8 cellular contexts compared by ENCODE assay signal in genomic region chr11:18775492-18776292, GRCh38. TPM values are rescaled to one million over a fixed set of nuclear protein-coding genes. Genes with fewer than 3 reads are reported as not detected.
DNase-seq lines count a peak whose midpoint lies in the region; ATAC-seq, FAIRE-seq and TF ChIP-seq lines count a peak whose summit lies in the region.

No MANE protein-coding gene starts in this region.

- no peak overlapping the region for H3K27ac Mint-ChIP-seq in immature natural killer cell

- H3K27ac ChIP-seq in SK-N-SH (ENCODE audit: low read depth in 2 of 2, low read length in 1 of 2): no peak overlapping the region

- H3K4me3 Mint-ChIP-seq in immature natural killer cell: no peak overlapping the region

- H3K79me2 ChIP-seq in SK-N-SH (ENCODE audit: insufficient read depth): no peaks in the 10 kb centered on the region

- POLR2A ChIA-PET in SK-N-SH (lab: Yijun Ruan, JAX): no interaction called here

- CTCF ChIA-PET in SK-N-SH (lab: Yijun Ruan, JAX): interaction anchor here (0.6 to 9.1 kb wide), 35 partner anchors 8 to 669 kb away, joined by 3 to 185 read pairs (median 4); partner anchors contain the start of genes PTPN5 and SAAL1

- no peaks in the 10 kb centered on the region for H3K9me2 ChIP-seq in SK-N-SH

- peaks cover 0 to 3% of the 10 kb centered on the region in 2 experiments; a peak in 1 of 4 replicates for H3K4me1 ChIP-seq in SK-N-SH (ENCODE audit: control insufficient read depth in 1 of 2, insufficient read depth in 2 of 2, low read depth in 1 of 2, low read length in 1 of 2)

- TF ChIP-seq CTCF in SK-N-SH (IDR thresholded peaks at IDR 0.05): peak; percentile 80

- H3K4me2 ChIP-seq in SK-N-SH: no peak overlapping the region

- peak; percentile 89 for ATAC-seq in GM21390 (IDR thresholded peaks at IDR 0.05; ENCODE audit: unreplicated experiment)

- H3K9ac ChIP-seq in SK-N-SH: no peak overlapping the region

- TF ChIP-seq EP300 in SK-N-SH (IDR thresholded peaks at IDR 0.05; ENCODE audit: borderline replicate concordance in 1 of 2, low read depth in 1 of 2, low read length in 1 of 2): no peak

- peaks cover 2 to 3% (median 2%) of the 10 kb centered on the region in 3 donors for H3K27me3 Mint-ChIP-seq in immature natural killer cell (ENCODE audit: low read depth in 3 of 3)

- FAIRE-seq in G401.6 (lab: Jason Lieb, UNC): peak; percentile 28

- H3K36me3 Mint-ChIP-seq in immature natural killer cell: no peaks in the 10 kb centered on the region

- peak; percentile 74 for TF ChIP-seq RAD21 in SK-N-SH (IDR thresholded peaks at IDR 0.05; ENCODE audit: low read length)

- peaks cover 3 to 8% of the 10 kb centered on the region in 2 donors for H3K4me1 Mint-ChIP-seq in immature natural killer cell

- H3K36me3 ChIP-seq in SK-N-SH (replicated peaks in 1 of 2; ENCODE audit: control insufficient read depth in 1 of 2, insufficient read depth in 2 of 2, low read length in 1 of 2): no peaks in the 10 kb centered on the region

- no peaks in the 10 kb centered on the region for H3K9me3 ChIP-seq in SK-N-SH

- H3K9me3 Mint-ChIP-seq in immature natural killer cell: peaks cover 0 to 2% (median 0%) of the 10 kb centered on the region in 6 donors

- peak; percentile 40 for DNase-seq in HPDE6-E6E7 (ENCODE audit: extremely low spot score)
- DNase-seq in SK-N-SH: peak; percentile 76
- DNase-seq in amniotic epithelial cell (ENCODE audit: low read depth): peak; percentile 49
- peak in 2 of 3 donors; percentile 8 to 28 for DNase-seq in immature natural killer cell
- DNase-seq in stimulated activated CD8-positive, alpha-beta memory T cell treated with anti-CD3 and anti-CD28 coated beads, Interleukin-12 subunit alpha, Interleukin-12 subunit beta, amount 100 ng/mL, for 1 hour (ENCODE audit: low read depth): peak; percentile 25
- no peak for DNase-seq in dedifferentiated amniotic fluid mesenchymal stem cell (ENCODE audit: extremely low spot score)

- no peaks in the 10 kb centered on the region for H3F3A ChIP-seq in SK-N-SH (replicated peaks; ENCODE audit: insufficient read depth)

- WGBS in SK-N-SH (ENCODE audit: low lambda C conversion rate): 55% methylated on average over 13 of the region's 16 CpGs

- no peaks in the 10 kb centered on the region for H4K20me1 ChIP-seq in SK-N-SH (ENCODE audit: insufficient read depth)

- H3K4me3 ChIP-seq in SK-N-SH (ENCODE audit: low read depth in 2 of 2, low read length in 1 of 2): peak overlapping the region in 1 of 2 experiments; percentile 31; a peak in 1 of 4 replicates

- H3K27me3 ChIP-seq in SK-N-SH (ENCODE audit: insufficient read depth): no peaks in the 10 kb centered on the region; the same call in 1 of the 2 replicates

- H2AFZ ChIP-seq in SK-N-SH (ENCODE audit: low read depth): no peak overlapping the region

TF ChIP-seq in SK-N-SH, 30 proteins besides CTCF, POLR2A, EP300 and RAD21:
- TF ChIP-seq GATA2 (CRISPR knock-in tag; IDR thresholded peaks at IDR 0.05) (no peak), SMC3 (IDR thresholded peaks at IDR 0.05; ENCODE audit: low read depth, low read length) (peak; percentile 71)

RNA-seq across cellular contexts. Expression of gene PTPN5, which starts 15.9 kb away (rescaled TPM):
- not detected in 2 replicates for polyA plus RNA-seq in SK-N-SH (2012; rRNA removed)
- polyA plus RNA-seq in SK-N-SH (2012; cell fraction: cytosol; rRNA removed): not detected in 2 replicates
- 0.01 and 0.02 TPM in 2 replicates for polyA plus RNA-seq in SK-N-SH (2012; cell fraction: nucleus; rRNA removed)
- polyA plus RNA-seq in immature natural killer cell: not detected

RNA-seq across cellular contexts. Expression of gene IGSF22, which starts 49.7 kb away (rescaled TPM):
- polyA plus RNA-seq in SK-N-SH (2012; rRNA removed) (0.02 and 0.10 TPM in 2 replicates), immature natural killer cell (under 1 TPM in 2 of 3 donors, not detected in 1; 0.20 to 0.46 TPM)
- polyA plus RNA-seq in SK-N-SH (2012; cell fraction: cytosol; rRNA removed): 0.01 and 0.14 TPM in 2 replicates
- 0.04 and 0.18 TPM in 2 replicates for polyA plus RNA-seq in SK-N-SH (2012; cell fraction: nucleus; rRNA removed)
